ENCODE assay signal across 1 cellular context in the genomic region with DNA sequence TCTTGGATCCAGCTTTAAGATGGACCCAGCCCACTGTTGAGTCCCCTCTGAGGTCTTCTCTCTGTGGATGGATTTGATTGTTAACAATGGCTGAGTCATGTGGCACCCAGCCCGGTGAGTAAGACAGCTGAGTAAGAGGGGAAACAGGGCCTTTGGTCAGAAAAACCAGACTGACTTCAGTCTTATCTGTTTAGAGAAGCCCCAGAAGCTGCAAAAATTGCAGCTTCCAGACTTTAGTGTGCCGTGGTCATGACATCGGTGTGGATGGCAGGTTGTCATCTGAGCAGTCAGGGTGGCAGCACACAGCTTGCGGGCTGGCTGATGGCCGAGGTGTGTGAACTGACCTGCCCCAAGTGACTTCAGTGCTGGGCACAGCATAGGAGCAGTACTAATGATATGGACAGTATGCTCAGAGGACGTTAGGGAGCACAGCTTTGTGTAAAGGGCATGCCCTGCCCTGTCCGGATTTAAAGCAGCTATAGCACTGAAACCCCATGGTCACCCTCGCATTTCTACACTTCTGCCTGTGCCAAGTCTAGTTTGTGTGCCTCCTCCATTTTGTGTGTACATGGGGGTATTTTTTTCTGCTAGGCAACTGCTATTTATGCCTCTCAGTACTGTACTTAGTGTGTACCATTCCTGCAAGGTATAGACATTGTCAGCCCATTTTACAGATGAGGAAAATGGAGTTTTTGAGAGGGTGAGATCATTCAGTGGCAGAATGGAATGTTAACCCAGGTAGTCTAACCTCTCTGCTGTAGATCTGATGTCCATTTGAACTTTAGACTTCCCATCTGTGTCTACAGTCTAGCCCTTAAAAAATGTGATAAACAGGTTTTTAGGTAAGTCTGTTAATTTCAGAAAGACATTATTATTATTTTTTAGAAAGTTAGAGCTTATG.
TF ChIP-seq lines count a peak whose summit lies in the region.

No MANE protein-coding gene starts in this region.

TF ChIP-seq in K562, 482 proteins besides CTCF, POLR2A, EP300 and RAD21 (continued from another document and continues in another):
- TF ChIP-seq, protein P1, sequence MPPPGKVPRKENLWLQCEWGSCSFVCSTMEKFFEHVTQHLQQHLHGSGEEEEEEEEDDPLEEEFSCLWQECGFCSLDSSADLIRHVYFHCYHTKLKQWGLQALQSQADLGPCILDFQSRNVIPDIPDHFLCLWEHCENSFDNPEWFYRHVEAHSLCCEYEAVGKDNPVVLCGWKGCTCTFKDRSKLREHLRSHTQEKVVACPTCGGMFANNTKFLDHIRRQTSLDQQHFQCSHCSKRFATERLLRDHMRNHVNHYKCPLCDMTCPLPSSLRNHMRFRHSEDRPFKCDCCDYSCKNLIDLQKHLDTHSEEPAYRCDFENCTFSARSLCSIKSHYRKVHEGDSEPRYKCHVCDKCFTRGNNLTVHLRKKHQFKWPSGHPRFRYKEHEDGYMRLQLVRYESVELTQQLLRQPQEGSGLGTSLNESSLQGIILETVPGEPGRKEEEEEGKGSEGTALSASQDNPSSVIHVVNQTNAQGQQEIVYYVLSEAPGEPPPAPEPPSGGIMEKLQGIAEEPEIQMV (tag; conservative IDR thresholded peaks at IDR 0.05; ENCODE audit: low read depth): no peak
- TF ChIP-seq SMAD3 (CRISPR knock-in tag; conservative IDR thresholded peaks at IDR 0.05) (no peak), CAMTA2 (CRISPR knock-in tag; conservative IDR thresholded peaks at IDR 0.05) (no peak), ZBTB26 (CRISPR knock-in tag; IDR thresholded peaks at IDR 0.05) (no peak), HNRNPL (IDR thresholded peaks at IDR 0.05; ENCODE audit: low read depth, low read length) (no peak), ZNF77 (CRISPR knock-in tag; IDR thresholded peaks at IDR 0.05) (no peak), DMBX1 (CRISPR knock-in tag; IDR thresholded peaks at IDR 0.05; ENCODE audit: borderline replicate concordance) (no peak), VEZF1 (CRISPR knock-in tag; IDR thresholded peaks at IDR 0.05) (peak; percentile 33; the same call in 1 of the 2 replicates), STAT5A (IDR thresholded peaks at IDR 0.05; ENCODE audit: borderline replicate concordance, low read length) (no peak), ZNF57 (CRISPR knock-in tag; IDR thresholded peaks at IDR 0.05) (no peak), ZNF655 (CRISPR knock-in tag; IDR thresholded peaks at IDR 0.05) (no peak), ZNF431 (CRISPR knock-in tag; IDR thresholded peaks at IDR 0.05) (no peak), BACH1 (tag; IDR thresholded peaks at IDR 0.05) (peak; percentile 64; the same call in 1 of the 2 replicates), NFE2 (IDR thresholded peaks at IDR 0.05; ENCODE audit: low read depth) (peak; percentile 87), TFAM (CRISPR knock-in tag; conservative IDR thresholded peaks at IDR 0.05) (no peak), ARNT (IDR thresholded peaks at IDR 0.05) (no peak), RBM22 (IDR thresholded peaks at IDR 0.05; ENCODE audit: low read depth, low read length, poor library complexity, severe bottlenecking) (no peak), HMGXB4 (CRISPR knock-in tag; IDR thresholded peaks at IDR 0.05) (no peak), JUN (IDR thresholded peaks at IDR 0.05; ENCODE audit: borderline replicate concordance, low read depth, low read length) (peak; percentile 87), JUN (CRISPR knock-in tag; IDR thresholded peaks at IDR 0.05; ENCODE audit: borderline replicate concordance) (no peak), FOXA3 (CRISPR knock-in tag; conservative IDR thresholded peaks at IDR 0.05 in 1 of 2, IDR thresholded peaks at IDR 0.05 in 1 of 2) (no peak), ZNF551 (CRISPR knock-in tag; IDR thresholded peaks at IDR 0.05) (no peak), ZNF584 (CRISPR knock-in tag; IDR thresholded peaks at IDR 0.05; ENCODE audit: low read depth) (no peak), EWSR1 (IDR thresholded peaks at IDR 0.05; ENCODE audit: borderline replicate concordance, low read depth, partially characterized antibody) (no peak), TAF15 (IDR thresholded peaks at IDR 0.05; ENCODE audit: low read depth, low read length) (no peak), ZNF764 (CRISPR knock-in tag; IDR thresholded peaks at IDR 0.05; ENCODE audit: low read depth) (no peak), HDAC8 (tag; IDR thresholded peaks at IDR 0.05) (no peak), ARID3A (IDR thresholded peaks at IDR 0.05; ENCODE audit: borderline replicate concordance, low read depth, low read length) (no peak), MXI1 (IDR thresholded peaks at IDR 0.05; ENCODE audit: low read depth, low read length) (no peak), EGR1 (conservative IDR thresholded peaks at IDR 0.05) (no peak), TFE3 (CRISPR knock-in tag; IDR thresholded peaks at IDR 0.05) (no peak), ZNF24 (IDR thresholded peaks at IDR 0.05) (no peak), PCBP1 (IDR thresholded peaks at IDR 0.05; ENCODE audit: low read depth, low read length, poor library complexity, severe bottlenecking) (no peak), TCFL5 (CRISPR knock-in tag; conservative IDR thresholded peaks at IDR 0.05) (no peak), LARP7 (IDR thresholded peaks at IDR 0.05) (no peak)
- TF ChIP-seq, protein P2, sequence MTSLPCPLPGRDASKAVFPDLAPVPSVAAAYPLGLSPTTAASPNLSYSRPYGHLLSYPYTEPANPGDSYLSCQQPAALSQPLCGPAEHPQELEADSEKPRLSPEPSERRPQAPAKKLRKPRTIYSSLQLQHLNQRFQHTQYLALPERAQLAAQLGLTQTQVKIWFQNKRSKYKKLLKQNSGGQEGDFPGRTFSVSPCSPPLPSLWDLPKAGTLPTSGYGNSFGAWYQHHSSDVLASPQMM (CRISPR knock-in tag; IDR thresholded peaks at IDR 0.05): no peak
- TF ChIP-seq, protein P3, sequence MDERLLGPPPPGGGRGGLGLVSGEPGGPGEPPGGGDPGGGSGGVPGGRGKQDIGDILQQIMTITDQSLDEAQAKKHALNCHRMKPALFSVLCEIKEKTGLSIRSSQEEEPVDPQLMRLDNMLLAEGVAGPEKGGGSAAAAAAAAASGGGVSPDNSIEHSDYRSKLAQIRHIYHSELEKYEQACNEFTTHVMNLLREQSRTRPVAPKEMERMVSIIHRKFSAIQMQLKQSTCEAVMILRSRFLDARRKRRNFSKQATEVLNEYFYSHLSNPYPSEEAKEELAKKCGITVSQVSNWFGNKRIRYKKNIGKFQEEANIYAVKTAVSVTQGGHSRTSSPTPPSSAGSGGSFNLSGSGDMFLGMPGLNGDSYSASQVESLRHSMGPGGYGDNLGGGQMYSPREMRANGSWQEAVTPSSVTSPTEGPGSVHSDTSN (CRISPR knock-in tag; IDR thresholded peaks at IDR 0.05; ENCODE audit: low read depth): no peak
- TF ChIP-seq, protein P3 (tag; conservative IDR thresholded peaks at IDR 0.05; ENCODE audit: low read depth): no peak
- TF ChIP-seq, protein P4, sequence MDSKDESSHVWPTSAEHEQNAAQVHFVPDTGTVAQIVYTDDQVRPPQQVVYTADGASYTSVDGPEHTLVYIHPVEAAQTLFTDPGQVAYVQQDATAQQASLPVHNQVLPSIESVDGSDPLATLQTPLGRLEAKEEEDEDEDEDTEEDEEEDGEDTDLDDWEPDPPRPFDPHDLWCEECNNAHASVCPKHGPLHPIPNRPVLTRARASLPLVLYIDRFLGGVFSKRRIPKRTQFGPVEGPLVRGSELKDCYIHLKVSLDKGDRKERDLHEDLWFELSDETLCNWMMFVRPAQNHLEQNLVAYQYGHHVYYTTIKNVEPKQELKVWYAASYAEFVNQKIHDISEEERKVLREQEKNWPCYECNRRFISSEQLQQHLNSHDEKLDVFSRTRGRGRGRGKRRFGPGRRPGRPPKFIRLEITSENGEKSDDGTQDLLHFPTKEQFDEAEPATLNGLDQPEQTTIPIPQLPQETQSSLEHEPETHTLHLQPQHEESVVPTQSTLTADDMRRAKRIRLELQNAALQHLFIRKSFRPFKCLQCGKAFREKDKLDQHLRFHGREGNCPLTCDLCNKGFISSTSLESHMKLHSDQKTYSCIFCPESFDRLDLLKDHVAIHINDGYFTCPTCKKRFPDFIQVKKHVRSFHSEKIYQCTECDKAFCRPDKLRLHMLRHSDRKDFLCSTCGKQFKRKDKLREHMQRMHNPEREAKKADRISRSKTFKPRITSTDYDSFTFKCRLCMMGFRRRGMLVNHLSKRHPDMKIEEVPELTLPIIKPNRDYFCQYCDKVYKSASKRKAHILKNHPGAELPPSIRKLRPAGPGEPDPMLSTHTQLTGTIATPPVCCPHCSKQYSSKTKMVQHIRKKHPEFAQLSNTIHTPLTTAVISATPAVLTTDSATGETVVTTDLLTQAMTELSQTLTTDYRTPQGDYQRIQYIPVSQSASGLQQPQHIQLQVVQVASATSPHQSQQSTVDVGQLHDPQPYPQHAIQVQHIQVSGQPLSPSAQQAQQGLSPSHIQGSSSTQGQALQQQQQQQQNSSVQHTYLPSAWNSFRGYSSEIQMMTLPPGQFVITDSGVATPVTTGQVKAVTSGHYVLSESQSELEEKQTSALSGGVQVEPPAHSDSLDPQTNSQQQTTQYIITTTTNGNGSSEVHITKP (IDR thresholded peaks at IDR 0.05; ENCODE audit: partially characterized antibody): no peak
